17 cellular contexts compared by ENCODE assay signal in genomic region chr15:90642464-90643300, GRCh38.
DNase-seq lines count a peak whose midpoint lies in the region; ATAC-seq, FAIRE-seq and TF ChIP-seq lines count a peak whose summit lies in the region.
"Had no signal": no experiment of that assay in that cellular context is flagged by ENCODE, and none has a peak within 500 bp of the region (broad histone marks: within the 10 kb centered on the region; RNA-seq: fewer than 3 reads in every experiment).

No MANE protein-coding gene starts in this region.

- H2BK15ac ChIP-seq in IMR-90 (ENCODE audit: low read depth, low read length): no peak overlapping the region

- ATAC-seq in IMR-90 (ENCODE audit: low read depth) (peak; percentile 34; the same call in 1 of the 2 replicates), HG03432 (IDR thresholded peaks at IDR 0.05; ENCODE audit: unreplicated experiment) (no peak)
- ATAC-seq: left lung had no signal

- H3K4me2 ChIP-seq in IMR-90 (ENCODE audit: low read depth, low read length) (no peak overlapping the region), keratinocyte (ENCODE audit: control insufficient read depth, extremely low read depth, insufficient read depth, low read depth, low read length) (no peak overlapping the region)

- H3K4me3 ChIP-seq in IMR-90 (ENCODE audit: insufficient read depth, low read depth, low read length) (no peak overlapping the region), astrocyte of the cerebellum (ENCODE audit: low read depth, low read length) (no peak overlapping the region), keratinocyte (ENCODE audit: control insufficient read depth in 2 of 3, extremely low read depth in 1 of 3, insufficient read depth in 2 of 3, low read depth in 1 of 3, low read length in 3 of 3) (no peak overlapping the region)
- H3K4me3 ChIP-seq: coronary artery, HAP-1, left lung, upper lobe of left lung had no signal

- H3K9ac ChIP-seq in IMR-90 (ENCODE audit: low read depth, low read length) (no peak overlapping the region), keratinocyte (ENCODE audit: control insufficient read depth, extremely low read depth, insufficient read depth, low read length) (no peak overlapping the region)

- no peaks in the 10 kb centered on the region for H3K79me1 ChIP-seq in IMR-90 (ENCODE audit: low read depth in 1 of 2, low read length in 2 of 2)

- BruUV-seq in IMR-90 (replicated peaks; lab: Mats Ljungman, UMichigan): no TSS peak

- no peak overlapping the region for H2AK5ac ChIP-seq in IMR-90 (ENCODE audit: low read depth, low read length)

- in situ Hi-C loops in IMR-90 (cut with MboI; ENCODE audit: low sequenced_read_pairs): loop anchor here (5.0 to 10.0 kb wide), 2 partner anchors 52 to 245 kb away; no protein-coding TSS in a partner anchor
- in situ Hi-C loops in astrocyte of the cerebellum (cut with HindIII; ENCODE audit: low sequenced_read_pairs): no loop called here

- no peak overlapping the region for H3K23ac ChIP-seq in IMR-90 (ENCODE audit: low read depth, low read length)

- no peaks in the 10 kb centered on the region for H3K79me2 ChIP-seq in keratinocyte (ENCODE audit: control insufficient read depth, insufficient read depth, low read length)

- no peaks in the 10 kb centered on the region for H3K27me3 ChIP-seq in IMR-90 (ENCODE audit: control insufficient read depth, insufficient read depth, low read length)
- H3K27me3 ChIP-seq in keratinocyte (ENCODE audit: control insufficient read depth, extremely low read depth, insufficient read depth, low read length): no peaks in the 10 kb centered on the region
- H3K27me3 ChIP-seq: left lung, upper lobe of left lung had no signal

- H3K9me1 ChIP-seq in IMR-90 (ENCODE audit: insufficient read depth, low read length): no peaks in the 10 kb centered on the region
- no peaks in the 10 kb centered on the region for H3K9me1 ChIP-seq in keratinocyte (ENCODE audit: control insufficient read depth, extremely low read depth, insufficient read depth, low read length)

- no peak overlapping the region for H2BK20ac ChIP-seq in IMR-90 (ENCODE audit: low read depth, low read length)

- H4K91ac ChIP-seq in IMR-90 (ENCODE audit: insufficient read depth, low read depth, low read length): no peak overlapping the region

- H3K18ac ChIP-seq in IMR-90 (ENCODE audit: low read depth, low read length): no peak overlapping the region

- no peak overlapping the region for H3K14ac ChIP-seq in IMR-90 (replicated peaks; ENCODE audit: low read depth, low read length)

- intact Hi-C loops in IMR-90 (cut with micrococcal nuclease): no loop called here
- intact Hi-C loops in head of caudate nucleus (cut with DNase I): no loop called here

- TF ChIP-seq RAD21 in IMR-90 (IDR thresholded peaks at IDR 0.05; ENCODE audit: low read length): no peak

- H4K20me1 ChIP-seq in IMR-90 (ENCODE audit: insufficient read depth, low read length): no peaks in the 10 kb centered on the region
- no peaks in the 10 kb centered on the region for H4K20me1 ChIP-seq in keratinocyte (ENCODE audit: control insufficient read depth, extremely low read depth, insufficient read depth, low read length)

- TF ChIP-seq POLR2A in IMR-90 (IDR thresholded peaks at IDR 0.05; ENCODE audit: low read depth, low read length): no peak

- CTCF ChIA-PET in IMR-90 (lab: Yijun Ruan, JAX): no interaction called here

- TF ChIP-seq CTCF in IMR-90 (conservative IDR thresholded peaks at IDR 0.05; ENCODE audit: low read depth, low read length) (no peak), astrocyte of the cerebellum (IDR thresholded peaks at IDR 0.05; ENCODE audit: low read depth, low read length, missing control alignments) (peak; percentile 24), keratinocyte (optimal IDR thresholded peaks at IDR 0.05 in 1 of 3, IDR thresholded peaks at IDR 0.05 in 1 of 3, conservative IDR thresholded peaks at IDR 0.05 in 1 of 3; ENCODE audit: extremely low read depth in 1 of 3, insufficient read depth in 2 of 3, low read length in 3 of 3) (peak; percentile 18 to 26 (median 18))

- H3K36me3 ChIP-seq in IMR-90 (ENCODE audit: control insufficient read depth, insufficient read depth, low read length) (peaks cover 43% of the 10 kb centered on the region), keratinocyte (ENCODE audit: control insufficient read depth in 2 of 2, extremely low read depth in 1 of 2, insufficient read depth in 2 of 2, low read length in 2 of 2) (peaks cover 12 to 26% of the 10 kb centered on the region in 2 experiments)

- WGBS in IMR-90 (ENCODE audit: extremely low coverage in 2 of 2, insufficient read length in 1 of 2), 2 experiments: 90% methylated on average over 6 of the region's 30 CpGs; no CpG with 5 or more reads in 1 of the 2 experiments

- POLR2A ChIA-PET in IMR-90 (lab: Charles Lee; ENCODE audit: unreplicated experiment): no interaction called here

- H2BK120ac ChIP-seq in IMR-90 (ENCODE audit: low read depth, low read length): no peak overlapping the region

- H2AFZ ChIP-seq in IMR-90 (replicated peaks; ENCODE audit: low read length, poor library complexity) (no peak overlapping the region), keratinocyte (ENCODE audit: control insufficient read depth, low read length) (no peak overlapping the region)

- H4K5ac ChIP-seq in IMR-90 (ENCODE audit: low read depth, low read length): no peak overlapping the region

- no peak for FAIRE-seq in keratinocyte (lab: Jason Lieb, UNC)
- FAIRE-seq: frontal cortex, small intestine had no signal

- no peaks in the 10 kb centered on the region for H3K4me1 ChIP-seq in IMR-90 (ENCODE audit: control insufficient read depth, insufficient read depth, low read length)
- no peaks in the 10 kb centered on the region for H3K4me1 ChIP-seq in keratinocyte (ENCODE audit: control insufficient read depth, extremely low read depth, insufficient read depth, low read length)
- H3K4me1 ChIP-seq: HAP-1 had no signal

- no peak overlapping the region for H3K27ac ChIP-seq in IMR-90 (ENCODE audit: insufficient read depth, low read length)
- no peak overlapping the region for H3K27ac ChIP-seq in keratinocyte (ENCODE audit: control insufficient read depth, insufficient read depth, low read length)
- H3K27ac ChIP-seq: 22Rv1, coronary artery, left lung, upper lobe of left lung had no signal

- no peak overlapping the region for H2BK5ac ChIP-seq in IMR-90 (ENCODE audit: low read depth, low read length, poor library complexity, severe bottlenecking)

- DNase-seq in DMS 273 (lab: John Stamatoyannopoulos, UW; ENCODE audit: unreplicated experiment) (peak; percentile 11), DMS 273 treated with DMSO at 0.1 percent for 48 hours (lab: John Stamatoyannopoulos, UW) (no peak), IMR-90 (no peak), astrocyte of the cerebellum (ENCODE audit: low read depth) (no peak), keratinocyte (ENCODE audit: low read depth, low spot score) (no peak), GM19238 (ENCODE audit: insufficient read length, low spot score) (no peak), head of caudate nucleus (no peak)
- DNase-seq: activated naive CD4-positive, alpha-beta T cell; left lung; NCI-H2029 treated with DMSO at 0.1 percent for 48 hours; small intestine had no signal

- H3K4ac ChIP-seq in IMR-90 (ENCODE audit: low read depth, low read length): no peak overlapping the region

- H4K8ac ChIP-seq in IMR-90 (ENCODE audit: low read depth in 2 of 2, low read length in 2 of 2): no peak overlapping the region

- dilution Hi-C loops in IMR-90 (cut with HindIII; ENCODE audit: low sequenced_read_pairs, unreplicated experiment) (no loop called here), keratinocyte (cut with MboI; ENCODE audit: extremely low pct_ligation_motif_present, low sequenced_read_pairs) (no loop called here)

- H3K56ac ChIP-seq in IMR-90 (ENCODE audit: extremely low read depth, insufficient read depth, low read length): no peak overlapping the region

- H3K9me3 ChIP-seq in IMR-90 (ENCODE audit: control insufficient read depth, insufficient read depth, low read length) (no peaks in the 10 kb centered on the region), keratinocyte (ENCODE audit: control insufficient read depth, low read depth, low read length) (no peaks in the 10 kb centered on the region)
- H3K9me3 ChIP-seq: HAP-1, left lung, upper lobe of left lung had no signal

- no peak overlapping the region for H2AK9ac ChIP-seq in IMR-90 (replicated peaks; ENCODE audit: low read depth, low read length, poor library complexity)

TF ChIP-seq in IMR-90, 13 proteins besides CTCF, POLR2A, EP300 and RAD21:
- TF ChIP-seq BHLHE40 (IDR thresholded peaks at IDR 0.05; ENCODE audit: low read depth, low read length): no peak
- TF ChIP-seq RCOR1 (IDR thresholded peaks at IDR 0.05; ENCODE audit: insufficient replicate concordance, low read length): no peak
- TF ChIP-seq ELK1 (IDR thresholded peaks at IDR 0.05; ENCODE audit: borderline replicate concordance, low read depth, low read length): no peak
